In the genomic region with DNA sequence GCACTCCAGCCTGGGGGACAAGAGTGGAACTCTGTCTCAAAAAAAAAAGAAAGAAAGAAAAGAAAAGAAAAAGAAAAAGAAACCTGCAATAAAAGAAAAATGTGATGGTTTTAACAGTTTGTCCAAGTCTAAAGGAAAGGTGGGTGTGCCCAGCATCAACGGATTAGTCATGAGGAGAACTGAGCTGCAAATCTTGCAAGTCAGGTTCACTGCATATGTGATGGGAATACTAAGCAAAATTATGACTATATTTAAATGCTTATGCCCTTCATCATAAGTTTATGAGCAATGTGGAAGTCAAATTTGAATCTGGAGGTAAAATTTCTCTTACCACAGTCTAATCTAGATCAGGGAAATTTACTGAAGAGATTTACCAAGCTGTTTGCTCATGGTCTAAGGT, we compare ENCODE assay signal across 20 cellular contexts. TPM values are rescaled to one million over a fixed set of nuclear protein-coding genes. Genes with fewer than 3 reads are reported as not detected.
DNase-seq lines count a peak whose midpoint lies in the region; ATAC-seq and TF ChIP-seq lines count a peak whose summit lies in the region.
"Had no signal": no experiment of that assay in that cellular context is flagged by ENCODE, and none has a peak within 500 bp of the region (broad histone marks: within the 10 kb centered on the region; RNA-seq: fewer than 3 reads in every experiment).

No MANE protein-coding gene starts in this region.

- ATAC-seq in GM21619 (IDR thresholded peaks at IDR 0.05; ENCODE audit: unreplicated experiment): no peak
- ATAC-seq: HepG2, psoas muscle, Right ventricle myocardium inferior had no signal

- no peaks in the 10 kb centered on the region for H3K79me2 ChIP-seq in OCI-LY7 (ENCODE audit: insufficient read depth, low read depth, low read length)

- no peak overlapping the region for H3K27ac ChIP-seq in RWPE1
- H3K27ac ChIP-seq in OCI-LY7 (ENCODE audit: low read depth, low read length, poor library complexity, severe bottlenecking): no peak overlapping the region
- H3K27ac ChIP-seq: psoas muscle, thyroid gland had no signal

- no peak overlapping the region for H3K4me2 ChIP-seq in OCI-LY7 (ENCODE audit: low read length)

- H3K4me1 ChIP-seq in OCI-LY7 (ENCODE audit: insufficient read depth, low read length, poor library complexity, severe bottlenecking): no peaks in the 10 kb centered on the region
- H3K4me1 ChIP-seq: psoas muscle, thyroid gland had no signal

- no peaks in the 10 kb centered on the region for H4K20me1 ChIP-seq in OCI-LY7 (ENCODE audit: insufficient read depth, low read length)

- H3K9me2 ChIP-seq in OCI-LY7 (ENCODE audit: insufficient read depth, low read length): no peaks in the 10 kb centered on the region

- intact Hi-C loops in OCI-LY7 (cut with micrococcal nuclease; ENCODE audit: unreplicated experiment): no loop called here

- DNase-seq in GM03348 (ENCODE audit: low spot score) (peak; percentile 52), RWPE1 (ENCODE audit: low spot score) (peak; percentile 25), fibroblast of the aortic adventitia (ENCODE audit: low read depth) (peak; percentile 46), stromal cell of bone marrow (ENCODE audit: low read depth) (peak; percentile 37), NCI-H2171 (lab: John Stamatoyannopoulos, UW) (no peak), OCI-LY7 (ENCODE audit: low spot score) (no peak)
- DNase-seq: activated CD4-positive, alpha-beta T cell treated with anti-CD3 and anti-CD28 coated beads, Interleukin-2, amount 50 U/mL, for 48 hours; activated CD4-positive, CD25-positive, alpha-beta regulatory T cell; DMS53; NCI-H146; NCI-H2171 treated with DMSO at 0.1 percent for 48 hours; NCI-H526 treated with DMSO at 0.1 percent for 48 hours; psoas muscle; stimulated activated CD4-positive, alpha-beta T cell treated with anti-CD3 and anti-CD28 coated beads, Interleukin-2, amount 100 ng/mL, for 48 hours; stimulated activated naive CD4-positive, alpha-beta T cell; thyroid gland had no signal

- CTCF ChIA-PET in RWPE1 (lab: Yijun Ruan, JAX) (no interaction called here), OCI-LY7 (lab: Charles Lee; ENCODE audit: unreplicated experiment) (interaction anchor here (1.4 kb wide), 1 partner anchor 13 kb away, joined by 3 read pairs; a partner anchor contains a TSS)

- no TSS peak for BruUV-seq in OCI-LY7 (replicated peaks; lab: Mats Ljungman, UMichigan)

- no peak overlapping the region for H3K4me3 ChIP-seq in fibroblast of the aortic adventitia (ENCODE audit: low read depth, low read length)
- no peak overlapping the region for H3K4me3 ChIP-seq in OCI-LY7 (ENCODE audit: low read depth, low read length, poor library complexity, severe bottlenecking)
- H3K4me3 ChIP-seq: psoas muscle, thyroid gland had no signal

- H2AFZ ChIP-seq in OCI-LY7 (ENCODE audit: low read length): no peak overlapping the region

- no peaks in the 10 kb centered on the region for H3K36me3 ChIP-seq in OCI-LY7 (ENCODE audit: insufficient read depth, low read length)
- H3K36me3 ChIP-seq: neutrophil, thyroid gland had no signal

- POLR2A ChIA-PET in RWPE1 (lab: Yijun Ruan, JAX; ENCODE audit: low non-redundant PET) (interaction anchor here (0.7 kb wide), 1 partner anchor 33 kb away, joined by 3 read pairs; no protein-coding TSS in a partner anchor), OCI-LY7 (lab: Charles Lee) (interaction anchor here (0.5 to 2.3 kb wide), 3 partner anchors 9 to 42 kb away, joined by 3 to 9 read pairs (median 4); a partner anchor contains a TSS)

- TF ChIP-seq CTCF in RWPE1 (conservative IDR thresholded peaks at IDR 0.05; ENCODE audit: low read depth): no peak
- no peak for TF ChIP-seq CTCF in fibroblast of the aortic adventitia (IDR thresholded peaks at IDR 0.05; ENCODE audit: insufficient read depth, low read length)
- no peak for TF ChIP-seq CTCF in OCI-LY7 (conservative IDR thresholded peaks at IDR 0.05; ENCODE audit: low read length)

- no peaks in the 10 kb centered on the region for H3K9me3 ChIP-seq in OCI-LY7 (ENCODE audit: low read length)
- H3K9me3 ChIP-seq: neutrophil, psoas muscle, thyroid gland had no signal

RNA-seq across cellular contexts. Expression of a gene that starts 13.1 kb away (rescaled TPM):
- total RNA-seq in fibroblast of the aortic adventitia (ENCODE audit: low replicate concordance) (10.0 and 17.8 TPM in 2 replicates), OCI-LY7 (2022) (35.6 and 40.8 TPM in 2 replicates)
- 15.4 and 16.3 TPM in 2 replicates for total RNA-seq in OCI-LY7 (2014; rRNA removed; shearing (Covaris generic))

RNA-seq across cellular contexts. Expression of a gene that starts 46.2 kb away (rescaled TPM):
- total RNA-seq in fibroblast of the aortic adventitia (ENCODE audit: low replicate concordance) (61.1 and 99.1 TPM in 2 replicates), OCI-LY7 (2022) (76.9 and 90.0 TPM in 2 replicates)
- total RNA-seq in OCI-LY7 (2014; rRNA removed; shearing (Covaris generic)): 64.2 and 74.3 TPM in 2 replicates

Comparison
In these comparisons a context has a peak if more than half of its experiments do, and no peak if none do; other contexts are left out.
1. DNase-seq: peak in GM03348 (single experiment), RWPE1 (single experiment), fibroblast of the aortic adventitia (single experiment) and stromal cell of bone marrow (single experiment); none in NCI-H2171 (single experiment) and OCI-LY7 (single experiment).